19 cellular contexts compared by ENCODE assay signal in genomic region chr6:126620747-126621146, GRCh38.
"Had no signal": no experiment of that assay in that cellular context is flagged by ENCODE, and none has a peak within 500 bp of the region (broad histone marks: within the 10 kb centered on the region; RNA-seq: fewer than 3 reads in every experiment).

No MANE protein-coding gene starts in this region.

- H3K36me3 Mint-ChIP-seq: natural killer cell treated with Interleukin-12 subunit alpha and Interleukin-12 subunit beta and Interleukin-15 and Interleukin-18, amount 100 ng/mL, for 72 hours; neural progenitor cell had no signal

- DNase-seq: effector CD4-positive, alpha-beta T cell; foreskin melanocyte; head of caudate nucleus; hippocampal formation; left colon; left ventricle myocardium superior; mesenchymal stem cell; midbrain; nucleus accumbens; ovary; right cardiac atrium; small intestine; stimulated activated CD4-positive, alpha-beta T cell treated with anti-CD3 and anti-CD28 coated beads, Interleukin-12 subunit alpha, Interleukin-12 subunit beta, amount 100 ng/mL, for 4 hours; stimulated activated naive CD4-positive, alpha-beta T cell; stomach; substantia nigra had no signal

- H3K4me1 Mint-ChIP-seq: neural progenitor cell had no signal

- H3K4me3 Mint-ChIP-seq: natural killer cell treated with Interleukin-12 subunit alpha and Interleukin-12 subunit beta and Interleukin-15 and Interleukin-18, amount 100 ng/mL, for 72 hours; neural progenitor cell had no signal

- H3K27me3 Mint-ChIP-seq: natural killer cell treated with Interleukin-12 subunit alpha and Interleukin-12 subunit beta and Interleukin-15 and Interleukin-18, amount 100 ng/mL, for 72 hours had no signal

- ATAC-seq: left colon; left ventricle myocardium superior; natural killer cell treated with Interleukin-12 subunit alpha and Interleukin-12 subunit beta and Interleukin-15 and Interleukin-18, amount 100 ng/mL, for 72 hours; right cardiac atrium had no signal

- H2AFZ ChIP-seq: neural progenitor cell had no signal

- H3K4me3 ChIP-seq: lung, neural progenitor cell, ovary, stomach had no signal

- H3K9me3 Mint-ChIP-seq: neural progenitor cell had no signal

- H3K27ac Mint-ChIP-seq: natural killer cell treated with Interleukin-12 subunit alpha and Interleukin-12 subunit beta and Interleukin-15 and Interleukin-18, amount 100 ng/mL, for 72 hours; neural progenitor cell had no signal

- H3K36me3 ChIP-seq: neural progenitor cell, ovary, stomach had no signal

- H3K4me1 ChIP-seq: neural progenitor cell, stomach had no signal

- FAIRE-seq: small intestine had no signal

- H3K4me2 ChIP-seq: neural progenitor cell had no signal

- H3K27ac ChIP-seq: neural progenitor cell, ovary, stomach had no signal

- H3K27me3 ChIP-seq: neural progenitor cell, ovary, stomach had no signal
